Comparison of ENCODE assay signal across 8 cellular contexts in the genomic region with DNA sequence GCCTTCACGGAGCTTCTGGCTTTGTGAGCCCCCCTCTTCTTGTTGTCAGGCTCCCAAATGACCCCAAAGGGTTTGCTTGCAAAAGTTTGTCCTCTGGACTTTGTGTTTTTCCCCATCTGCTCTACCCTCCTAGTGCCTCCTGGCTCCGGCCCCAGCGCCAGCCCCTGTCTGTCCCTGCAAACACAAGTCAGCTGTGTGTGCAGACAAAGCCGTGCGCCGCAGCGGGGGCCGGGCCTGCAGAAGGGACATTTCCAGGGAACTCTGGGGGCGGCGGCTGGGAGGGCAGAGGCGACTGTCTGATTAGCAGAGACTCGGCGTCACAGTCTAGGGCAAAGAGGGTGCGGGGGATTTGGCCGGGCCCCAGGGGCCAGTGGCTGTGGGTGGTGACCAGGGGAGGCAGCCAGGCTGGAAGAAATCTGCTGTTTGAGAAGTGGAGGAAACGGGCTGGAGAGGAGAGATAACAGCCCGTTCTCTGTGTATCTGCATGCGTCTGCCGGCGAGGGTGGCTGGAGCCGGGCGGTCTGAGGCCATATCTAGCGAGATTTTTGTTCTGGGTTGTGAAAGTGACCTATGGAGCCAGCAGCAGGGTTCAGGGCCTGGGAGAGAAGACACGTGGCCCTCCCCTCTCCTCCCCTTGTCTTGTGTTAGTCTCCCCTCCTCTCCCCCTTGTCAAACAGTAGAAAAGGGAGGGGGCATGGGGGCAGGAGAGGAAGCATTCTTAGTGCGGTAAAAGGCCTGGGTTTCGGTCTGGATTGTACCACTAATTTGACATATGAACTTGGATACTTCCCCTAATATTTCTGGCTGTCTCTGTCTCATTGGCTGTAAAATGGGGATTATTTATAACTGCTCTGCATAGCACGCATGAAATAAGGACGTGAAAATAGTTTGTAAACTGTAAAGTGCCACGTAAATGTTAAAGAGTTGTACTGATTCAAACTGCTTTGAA.
DNase-seq lines count a peak whose midpoint lies in the region; ATAC-seq lines count a peak whose summit lies in the region.

No MANE protein-coding gene starts in this region.

- DNase-seq in GM04503 (ENCODE audit: low read depth) = peak; percentile 14
- DNase-seq in amniotic epithelial cell (ENCODE audit: low read depth) = peak; percentile 87
- peak; percentile 84 for DNase-seq in hepatic stellate cell (ENCODE audit: low spot score)
- no peak for DNase-seq in MG63

- peaks cover 35% of the 10 kb centered on the region for H3K4me1 ChIP-seq in rectal smooth muscle tissue (ENCODE audit: control insufficient read depth, insufficient read depth, low read length)

- H3K27me3 ChIP-seq in rectal smooth muscle tissue (ENCODE audit: control insufficient read depth, insufficient read depth, low read length) (no peaks in the 10 kb centered on the region), MG63 (no peaks in the 10 kb centered on the region)

- no peak overlapping the region for H3K9ac ChIP-seq in rectal smooth muscle tissue (ENCODE audit: low read length)

- H3K9me3 ChIP-seq in MG63 = no peaks in the 10 kb centered on the region

- ATAC-seq in GM18861 (IDR thresholded peaks at IDR 0.05; ENCODE audit: unreplicated experiment) (no peak), GM19452 (IDR thresholded peaks at IDR 0.05; ENCODE audit: unreplicated experiment) (no peak), GM21825 (IDR thresholded peaks at IDR 0.05; ENCODE audit: unreplicated experiment) (no peak)

- H3K36me3 ChIP-seq in rectal smooth muscle tissue (ENCODE audit: control insufficient read depth, insufficient read depth, low read length) (no peaks in the 10 kb centered on the region), MG63 (no peaks in the 10 kb centered on the region; the same call in 1 of the 2 replicates)

- H3K4me3 ChIP-seq in rectal smooth muscle tissue (ENCODE audit: low read length) (peak overlapping the region; percentile 41), MG63 (no peak overlapping the region)

- H3K27ac ChIP-seq in rectal smooth muscle tissue (ENCODE audit: low read depth, low read length) = peak overlapping the region; percentile 78
